In genomic region chr1:172487550-172487949, GRCh38 we compare ENCODE assay signal across 30 cellular contexts. TPM values are rescaled to one million over a fixed set of nuclear protein-coding genes. Genes with fewer than 3 reads are reported as not detected.
A peak's percentile ranks its signal among the peaks of the same experiment; 100 is the strongest.
DNase-seq lines count a peak whose midpoint lies in the region; ATAC-seq and TF ChIP-seq lines count a peak whose summit lies in the region.
"Had no signal": no experiment of that assay in that cellular context is flagged by ENCODE, and none has a peak within 500 bp of the region (broad histone marks: within the 10 kb centered on the region; RNA-seq: fewer than 3 reads in every experiment).

No MANE protein-coding gene starts in this region.

- H3K4me1 Mint-ChIP-seq in activated CD4-positive, alpha-beta T cell treated with anti-CD3 and anti-CD28 coated beads, Interleukin-2, amount 10 ng/mL, durations not matched to agents 24 days and 14 days = peaks cover 13% of the 10 kb centered on the region
- H3K4me1 Mint-ChIP-seq: stimulated activated memory B cell treated with anti-CD40 and anti-IgM and Interleukin-4, amounts not matched to agents 10 μg/mL and 1 μg/mL and 100 μg/mL, for 72 hours had no signal

- H3K9me3 ChIP-seq in osteoblast (ENCODE audit: low read depth, low read length) = no peaks in the 10 kb centered on the region
- H3K9me3 ChIP-seq: heart left ventricle, spleen had no signal

- intact Hi-C loops in activated CD4-positive, alpha-beta T cell treated with anti-CD3 and anti-CD28 coated beads, Interleukin-2, amount 10 ng/mL, durations not matched to agents 24 days and 14 days (cut with micrococcal nuclease) = no loop called here
- intact Hi-C loops in Right ventricle myocardium superior (cut with DNase I) = no loop called here

- no peak for TF ChIP-seq CTCF in osteoblast (IDR thresholded peaks at IDR 0.05; ENCODE audit: extremely low read depth, low read depth, low read length)

- no peak overlapping the region for H3K4me3 ChIP-seq in osteoblast (ENCODE audit: insufficient read depth, low read length)
- H3K4me3 ChIP-seq: heart left ventricle, spleen had no signal

- no peaks in the 10 kb centered on the region for H3K36me3 Mint-ChIP-seq in activated CD4-positive, alpha-beta T cell treated with anti-CD3 and anti-CD28 coated beads, Interleukin-2, amount 10 ng/mL, durations not matched to agents 24 days and 14 days (ENCODE audit: low read depth)
- H3K36me3 Mint-ChIP-seq: naive B cell; stimulated activated memory B cell treated with anti-CD40 and anti-IgM and Interleukin-4, amounts not matched to agents 10 μg/mL and 1 μg/mL and 100 μg/mL, for 72 hours had no signal

- no peak overlapping the region for H3K27ac Mint-ChIP-seq in activated CD4-positive, alpha-beta T cell treated with anti-CD3 and anti-CD28 coated beads, Interleukin-2, amount 10 ng/mL, durations not matched to agents 24 days and 14 days
- H3K27ac Mint-ChIP-seq: activated CD4-positive, alpha-beta T cell treated with anti-CD3 and anti-CD28 coated beads, Interleukin-2, amount 10 ng/mL, durations not matched to agents 7 days and 5 days; naive B cell; stimulated activated memory B cell treated with anti-CD40 and anti-IgM and Interleukin-4, amounts not matched to agents 10 μg/mL and 1 μg/mL and 100 μg/mL, for 72 hours had no signal

- H3K36me3 ChIP-seq in osteoblast (ENCODE audit: insufficient read depth, low read length) = no peaks in the 10 kb centered on the region
- H3K36me3 ChIP-seq: heart left ventricle, spleen had no signal

- no peaks in the 10 kb centered on the region for H4K20me1 ChIP-seq in osteoblast (ENCODE audit: insufficient read depth, low read length)

- H3K4me1 ChIP-seq in osteoblast (ENCODE audit: insufficient read depth, low read length) = no peaks in the 10 kb centered on the region
- H3K4me1 ChIP-seq: spleen had no signal

- peak; percentile 57 for DNase-seq in activated CD4-positive, alpha-beta T cell treated with anti-CD3 and anti-CD28 coated beads, Interleukin-2, amount 10 ng/mL, durations not matched to agents 24 days and 14 days
- DNase-seq in activated CD4-positive, alpha-beta T cell treated with anti-CD3 and anti-CD28 coated beads, Interleukin-2, amount 50 U/mL, for 1 hour = no peak
- DNase-seq in NCI-H82 (lab: John Stamatoyannopoulos, UW) (peak; percentile 98), osteoblast (ENCODE audit: insufficient read length, low spot score, missing footprints) (peak; percentile 11), GOT3 (lab: John Stamatoyannopoulos, UW) (no peak), Right ventricle myocardium superior (no peak)
- DNase-seq in central memory CD4-positive, alpha-beta T cell = peak; percentile 1
- DNase-seq: 8988T; activated CD4-positive, alpha-beta T cell treated with anti-CD3 and anti-CD28 coated beads, Interleukin-2, amount 10 ng/mL, durations not matched to agents 7 days and 5 days; activated CD8-positive, alpha-beta memory T cell treated with anti-CD3 and anti-CD28 coated beads, Interleukin-2, amount 50 U/mL, for 4 hours; cerebellar nuclear complex; DMS79 treated with DMSO at 0.1 percent for 48 hours; H7; heart left ventricle; mesendoderm; MM.1S; naive B cell; NCI-H1417 treated with DMSO at 0.1 percent for 48 hours; NCI-H2107; NCI-H446 treated with DMSO at 0.1 percent for 48 hours; NK-92 treated with Interleukin-12 subunit alpha and Interleukin-12 subunit beta, amount 100 ng/mL, for 24 hours; SIG-M5; spleen; stimulated activated CD4-positive, alpha-beta T cell treated with anti-CD3 and anti-CD28 coated beads, Interleukin-4, amount 100 ng/mL, for 1 hour had no signal

- H3K4me3 Mint-ChIP-seq in activated CD4-positive, alpha-beta T cell treated with anti-CD3 and anti-CD28 coated beads, Interleukin-2, amount 10 ng/mL, durations not matched to agents 24 days and 14 days = no peak overlapping the region
- H3K4me3 Mint-ChIP-seq: activated CD4-positive, alpha-beta T cell treated with anti-CD3 and anti-CD28 coated beads, Interleukin-2, amount 10 ng/mL, durations not matched to agents 7 days and 5 days; IgD-negative memory B cell; naive B cell; stimulated activated memory B cell treated with anti-CD40 and anti-IgM and Interleukin-4, amounts not matched to agents 10 μg/mL and 1 μg/mL and 100 μg/mL, for 72 hours had no signal

- H3K79me2 ChIP-seq in osteoblast (ENCODE audit: insufficient read depth, low read length) = no peaks in the 10 kb centered on the region

- H3K27me3 Mint-ChIP-seq in activated CD4-positive, alpha-beta T cell treated with anti-CD3 and anti-CD28 coated beads, Interleukin-2, amount 10 ng/mL, durations not matched to agents 24 days and 14 days = peaks cover 40% of the 10 kb centered on the region

- no peaks in the 10 kb centered on the region for H3K9me3 Mint-ChIP-seq in activated CD4-positive, alpha-beta T cell treated with anti-CD3 and anti-CD28 coated beads, Interleukin-2, amount 10 ng/mL, durations not matched to agents 24 days and 14 days
- H3K9me3 Mint-ChIP-seq: activated CD4-positive, alpha-beta T cell treated with anti-CD3 and anti-CD28 coated beads, Interleukin-2, amount 10 ng/mL, durations not matched to agents 7 days and 5 days; IgD-negative memory B cell had no signal

- no peak overlapping the region for H3K4me2 ChIP-seq in osteoblast (ENCODE audit: insufficient read depth, low read length)

- H3K27me3 ChIP-seq in osteoblast (ENCODE audit: insufficient read depth, low read length) = peaks cover 42% of the 10 kb centered on the region
- H3K27me3 ChIP-seq: spleen had no signal

- ATAC-seq in HG03108 (IDR thresholded peaks at IDR 0.05; ENCODE audit: unreplicated experiment) (no peak), Right ventricle myocardium superior (ENCODE audit: poor library complexity) (no peak)
- ATAC-seq: left lobe of liver; stimulated activated memory B cell treated with anti-CD40 and anti-IgM and Interleukin-4, amounts not matched to agents 10 μg/mL and 1 μg/mL and 100 μg/mL, for 72 hours had no signal

- no peak overlapping the region for H3K27ac ChIP-seq in osteoblast (ENCODE audit: low read depth, low read length)
- H3K27ac ChIP-seq: epithelial cell of prostate, heart left ventricle, spleen, VCaP had no signal

- no peak overlapping the region for H2AFZ ChIP-seq in osteoblast (ENCODE audit: low read length)

RNA-seq across cellular contexts. Expression of gene PIGC, which starts 43.7 kb away (rescaled TPM):
- 20.4 and 23.9 TPM in 2 replicates for total RNA-seq in activated CD4-positive, alpha-beta T cell treated with anti-CD3 and anti-CD28 coated beads, Interleukin-2, amount 10 ng/mL, durations not matched to agents 24 days and 14 days
- total RNA-seq in osteoblast = 19.7 and 22.4 TPM in 2 replicates
- 12.7 TPM for total RNA-seq in Right ventricle myocardium superior

RNA-seq across cellular contexts. Expression of gene SUCO, which starts 45.4 kb away (rescaled TPM):
- 37.2 and 38.0 TPM in 2 replicates for total RNA-seq in activated CD4-positive, alpha-beta T cell treated with anti-CD3 and anti-CD28 coated beads, Interleukin-2, amount 10 ng/mL, durations not matched to agents 24 days and 14 days
- total RNA-seq in osteoblast (41.3 and 41.6 TPM in 2 replicates), Right ventricle myocardium superior (15.9 TPM)

Comparison
In these comparisons a context has a peak if more than half of its experiments do, and no peak if none do; other contexts are left out.
1. DNase-seq: peak in activated CD4-positive, alpha-beta T cell treated with anti-CD3 and anti-CD28 coated beads, Interleukin-2, amount 10 ng/mL, durations not matched to agents 24 days and 14 days (single experiment), NCI-H82 (single experiment), central memory CD4-positive, alpha-beta T cell (single experiment) and osteoblast (single experiment); none in activated CD4-positive, alpha-beta T cell treated with anti-CD3 and anti-CD28 coated beads, Interleukin-2, amount 50 U/mL, for 1 hour (single experiment), GOT3 (single experiment) and Right ventricle myocardium superior (single experiment).